Comparison of ENCODE assay signal across 8 cellular contexts in the genomic region with DNA sequence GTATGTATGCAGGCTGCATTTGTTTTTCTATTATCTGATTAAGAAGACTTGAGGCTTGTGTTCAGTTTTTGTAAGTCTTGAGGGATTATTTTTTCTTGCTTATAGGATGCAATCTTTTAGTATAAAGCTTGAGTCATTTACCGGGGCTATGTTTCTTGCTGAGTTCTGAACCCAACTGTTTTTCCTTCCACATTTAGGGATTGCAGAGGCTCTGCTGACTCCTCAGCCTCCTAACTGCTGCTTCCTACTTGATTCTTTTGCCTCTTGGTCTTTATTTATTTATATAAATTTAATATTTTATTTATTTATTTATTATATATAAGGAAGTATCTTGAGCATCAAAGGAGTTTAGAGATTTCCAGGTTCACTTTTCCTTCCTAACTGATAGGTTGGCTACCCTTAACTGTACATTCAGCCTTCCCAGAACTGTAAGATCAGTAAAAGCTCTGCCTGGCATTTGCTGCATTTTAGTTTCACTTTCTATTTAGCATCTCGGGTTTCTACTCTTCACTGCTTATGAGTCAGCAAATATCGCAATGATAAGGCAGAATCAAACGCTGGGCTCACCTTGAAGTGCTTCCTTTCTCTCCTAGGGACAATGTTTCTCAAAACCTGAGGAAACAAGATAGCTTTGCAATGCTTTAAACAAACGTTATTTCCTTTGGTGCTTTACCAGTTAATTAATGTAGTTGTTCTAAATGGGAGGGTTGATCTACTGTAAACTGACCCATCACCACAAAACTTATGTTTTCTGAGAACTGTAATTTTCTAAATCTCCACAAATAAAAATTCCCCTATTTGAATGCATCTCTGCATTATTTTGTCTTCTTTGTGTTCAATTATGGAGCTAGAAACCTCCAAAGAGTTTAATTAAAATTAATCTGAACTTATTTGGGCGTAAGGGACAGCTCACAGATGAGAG.
DNase-seq lines count a peak whose midpoint lies in the region; ATAC-seq, FAIRE-seq and TF ChIP-seq lines count a peak whose summit lies in the region.

No MANE protein-coding gene starts in this region.

- WGBS in H9 (ENCODE audit: extremely low coverage, insufficient read length, low lambda C conversion rate): no CpG with 5 or more reads among the region's 6 CpGs
- WGBS in lung, 2 donors: 17 to 21% methylated on average over 6 of the region's 6 CpGs

- H3K4ac ChIP-seq in H9 (ENCODE audit: low read depth, low read length): no peak overlapping the region

- ATAC-seq in lung (ENCODE audit: insufficient read depth, low FRiP score): peak; percentile 74

- H2AK5ac ChIP-seq in H9 (ENCODE audit: insufficient read length, low read length): no peak overlapping the region

- H2BK15ac ChIP-seq in H9 (ENCODE audit: low read depth, low read length): no peak overlapping the region

- no peaks in the 10 kb centered on the region for H3K36me3 ChIP-seq in KOPT-K1 (ENCODE audit: insufficient read depth, low read length)
- H3K36me3 ChIP-seq in colonic mucosa: no peaks in the 10 kb centered on the region
- no peaks in the 10 kb centered on the region for H3K36me3 ChIP-seq in lung (ENCODE audit: control insufficient read depth in 2 of 2, insufficient read depth in 2 of 2, low read length in 2 of 2)

- H3K14ac ChIP-seq in H9 (ENCODE audit: insufficient read depth, low read length): no peak overlapping the region

- no peak overlapping the region for H4K8ac ChIP-seq in H9 (replicated peaks; ENCODE audit: insufficient read length, low read depth, low read length)

- H4K5ac ChIP-seq in H9 (ENCODE audit: insufficient read length, low read depth, low read length): no peak overlapping the region

- no peak overlapping the region for H2BK20ac ChIP-seq in H9 (ENCODE audit: low read depth, low read length, poor library complexity, severe bottlenecking)

- H3K9me3 Mint-ChIP-seq in H9 (peaks cover 4 to 8% of the 10 kb centered on the region in 2 experiments; a peak in 4 of 5 replicates), type B pancreatic cell (no peaks in the 10 kb centered on the region)

- H3K4me3 ChIP-seq in colonic mucosa: peak overlapping the region; percentile 6
- no peak overlapping the region for H3K4me3 ChIP-seq in lung

- H3K79me2 ChIP-seq in H9 (ENCODE audit: insufficient read depth, low read length): no peaks in the 10 kb centered on the region

- H3K27ac ChIP-seq in H9 (ENCODE audit: insufficient read length, low read depth, low read length): no peak overlapping the region
- H3K27ac ChIP-seq in KOPT-K1 (ENCODE audit: low read depth, low read length, poor library complexity, severe bottlenecking): peak overlapping the region; percentile 81
- H3K27ac ChIP-seq in colonic mucosa: peak overlapping the region; percentile 13
- H3K27ac ChIP-seq in lung (ENCODE audit: low read depth in 1 of 2, low read length in 1 of 2): no peak overlapping the region

- H3K27me3 ChIP-seq in H9 (ENCODE audit: insufficient read depth, low read length): no peaks in the 10 kb centered on the region
- H3K27me3 ChIP-seq in colonic mucosa: no peaks in the 10 kb centered on the region
- no peaks in the 10 kb centered on the region for H3K27me3 ChIP-seq in lung (ENCODE audit: control insufficient read depth, insufficient read depth)

- H3K4me3 Mint-ChIP-seq in H9 (no peak overlapping the region), type B pancreatic cell (peak overlapping the region; percentile 79)

- H3K4me1 Mint-ChIP-seq in H9: peaks cover 12 to 14% of the 10 kb centered on the region in 2 experiments
- H3K4me1 Mint-ChIP-seq in type B pancreatic cell (ENCODE audit: unreplicated experiment): no peaks in the 10 kb centered on the region

- H3K9ac ChIP-seq in H9 (ENCODE audit: extremely low read depth, insufficient read length, low read length) (no peak overlapping the region), colonic mucosa (ENCODE audit: low read depth in 2 of 2, low read length in 2 of 2) (no peak overlapping the region)

- no peak overlapping the region for H4K91ac ChIP-seq in H9 (ENCODE audit: insufficient read length, low read depth, low read length)

- peaks cover 0 to 5% (median 2%) of the 10 kb centered on the region in 3 experiments; a peak in 3 of 7 replicates for H3K36me3 Mint-ChIP-seq in H9 (ENCODE audit: insufficient read depth in 1 of 3, low read depth in 3 of 3)
- no peaks in the 10 kb centered on the region for H3K36me3 Mint-ChIP-seq in type B pancreatic cell

- peak overlapping the region; percentile 41 for H2BK5ac ChIP-seq in H9 (ENCODE audit: insufficient read length, low read length)

- H3K23ac ChIP-seq in H9 (ENCODE audit: insufficient read length, low read depth, low read length): no peak overlapping the region

- H3T11ph ChIP-seq in H9 (ENCODE audit: low read length): peak overlapping the region; percentile 82

- H3K27ac Mint-ChIP-seq in H9: peak overlapping the region in 1 of 3 experiments; percentile 78; a peak in 1 of 7 replicates
- H3K27ac Mint-ChIP-seq in type B pancreatic cell: peak overlapping the region; percentile 55

- H3K23me2 ChIP-seq in H9 (ENCODE audit: insufficient read length, low read depth, low read length, poor library complexity, severe bottlenecking): no peaks in the 10 kb centered on the region

- peak; percentile 8 for DNase-seq in stimulated activated CD4-positive, alpha-beta T cell treated with anti-CD3 and anti-CD28 coated beads, Interleukin-15, amount 100 ng/mL, for 24 hours
- no peak for DNase-seq in stimulated activated CD4-positive, alpha-beta T cell treated with anti-CD3 and anti-CD28 coated beads, Interleukin-2, amount 100 ng/mL, for 48 hours
- DNase-seq in H9 (no peak), RCC 7860 (ENCODE audit: low spot score) (peak; percentile 85), colonic mucosa (peak; percentile 25), lung (ENCODE audit: low spot score) (no peak), type B pancreatic cell (ENCODE audit: extremely low spot score, unreplicated experiment) (no peak)

- peak overlapping the region; percentile 79 for H3K18ac ChIP-seq in H9 (ENCODE audit: insufficient read length, low read depth, low read length)

- no peaks in the 10 kb centered on the region for H3K79me1 ChIP-seq in H9 (ENCODE audit: insufficient read depth, low read depth, low read length, poor library complexity, severe bottlenecking)

- H3K9me3 ChIP-seq in H9 (ENCODE audit: control insufficient read depth, low read depth, low read length) (no peaks in the 10 kb centered on the region), KOPT-K1 (ENCODE audit: insufficient read depth, low read length, poor library complexity, severe bottlenecking) (peaks cover 4% of the 10 kb centered on the region), colonic mucosa (no peaks in the 10 kb centered on the region), lung (ENCODE audit: control insufficient read depth in 2 of 2, insufficient read depth in 1 of 2, low read length in 1 of 2) (no peaks in the 10 kb centered on the region)

- H3K27me3 Mint-ChIP-seq in H9 (ENCODE audit: low read depth) (no peaks in the 10 kb centered on the region), type B pancreatic cell (no peaks in the 10 kb centered on the region)

- peak; percentile 88 for FAIRE-seq in RCC 7860 (lab: Jason Lieb, UNC)

- H2BK120ac ChIP-seq in H9 (ENCODE audit: low read depth, low read length, poor library complexity, severe bottlenecking): no peak overlapping the region

- no peak overlapping the region for H3K56ac ChIP-seq in H9 (ENCODE audit: insufficient read length, low read depth, low read length)

- H4K20me1 ChIP-seq in H9 (ENCODE audit: control insufficient read depth, insufficient read depth, insufficient read length): no peaks in the 10 kb centered on the region

- peak overlapping the region; percentile 53 for H3K4me2 ChIP-seq in H9 (ENCODE audit: insufficient read depth, insufficient read length, low read length)

- intact Hi-C loops in colonic mucosa (cut with DNase I): loop anchor here (5.0 kb wide), 1 partner anchor 84 kb away; no protein-coding TSS in a partner anchor

- no peak overlapping the region for H2BK12ac ChIP-seq in H9 (ENCODE audit: insufficient read length, low read depth, low read length)

- H2AFZ ChIP-seq in H9 (ENCODE audit: low read length): peak overlapping the region; percentile 96

- H3K4me1 ChIP-seq in H9 (ENCODE audit: insufficient read depth, low read length) (no peaks in the 10 kb centered on the region), colonic mucosa (peaks cover 3% of the 10 kb centered on the region), lung (ENCODE audit: control insufficient read depth in 2 of 2, insufficient read depth in 2 of 2, low read length in 2 of 2) (peaks cover 0 to 1% of the 10 kb centered on the region in 2 donors)

- TF ChIP-seq CTCF in H9 (conservative IDR thresholded peaks at IDR 0.05): no peak
- TF ChIP-seq CTCF in colonic mucosa (IDR thresholded peaks at IDR 0.05): no peak
- no peak for TF ChIP-seq CTCF in lung (IDR thresholded peaks at IDR 0.05; ENCODE audit: control extremely low read depth, extremely low read depth)
- TF ChIP-seq CTCF in type B pancreatic cell (conservative IDR thresholded peaks at IDR 0.05): no peak

Comparison
In these comparisons a context has a peak if more than half of its experiments do, and no peak if none do; other contexts are left out.
1. DNase-seq: peak in stimulated activated CD4-positive, alpha-beta T cell treated with anti-CD3 and anti-CD28 coated beads, Interleukin-15, amount 100 ng/mL, for 24 hours (single experiment), RCC 7860 (single experiment) and colonic mucosa (single experiment); none in stimulated activated CD4-positive, alpha-beta T cell treated with anti-CD3 and anti-CD28 coated beads, Interleukin-2, amount 100 ng/mL, for 48 hours (0 of 2), H9 (single experiment), lung (single experiment) and type B pancreatic cell (single experiment).
2. H3K27ac ChIP-seq: peak in KOPT-K1 (single experiment) and colonic mucosa (single experiment); none in H9 (single experiment) and lung (0 of 2).